In the genomic region with DNA sequence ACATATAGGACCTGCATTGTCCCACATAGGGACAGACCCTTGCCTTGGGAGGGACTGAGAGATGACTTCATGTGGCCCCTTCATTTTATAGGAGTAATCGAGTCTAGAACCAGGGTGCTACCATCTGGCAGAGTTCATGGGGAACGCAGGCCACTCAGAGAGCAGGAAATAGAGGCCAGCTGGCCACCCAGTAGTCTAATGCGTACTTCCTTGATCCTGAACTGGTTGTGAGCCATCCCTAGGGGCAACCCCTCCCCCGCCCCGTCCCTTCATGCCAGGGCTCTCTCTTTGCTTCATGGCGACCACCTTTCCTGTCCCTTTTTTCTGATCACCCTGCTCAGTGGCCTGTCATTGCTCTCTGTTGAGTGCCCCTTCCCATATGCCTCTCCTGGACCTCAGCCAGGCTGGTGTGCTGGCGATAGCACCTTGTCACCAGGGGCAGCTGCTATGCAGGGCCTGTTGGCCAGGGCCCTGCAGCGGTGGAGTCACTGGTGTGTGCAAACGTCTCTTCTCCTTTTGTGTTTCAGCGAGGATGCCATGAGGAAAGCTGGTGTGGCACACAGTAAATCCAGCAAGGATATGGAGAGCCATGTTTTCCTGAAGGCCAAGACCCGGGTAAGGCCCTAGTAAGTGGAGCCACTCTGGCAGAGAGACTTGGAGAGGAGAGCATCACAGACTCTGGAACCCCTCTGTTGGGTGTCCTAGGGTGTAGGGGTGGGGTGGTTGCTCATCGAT, we compare ENCODE assay signal across 12 cellular contexts. TPM values are rescaled to one million over a fixed set of nuclear protein-coding genes. Genes with fewer than 3 reads are reported as not detected.
A peak's percentile ranks its signal among the peaks of the same experiment; 100 is the strongest.
DNase-seq lines count a peak whose midpoint lies in the region; ATAC-seq lines count a peak whose summit lies in the region.
"Had no signal": no experiment of that assay in that cellular context is flagged by ENCODE, and none has a peak within 500 bp of the region (broad histone marks: within the 10 kb centered on the region; RNA-seq: fewer than 3 reads in every experiment).

No MANE protein-coding gene starts in this region.

- peaks cover 29% of the 10 kb centered on the region for H3K36me3 Mint-ChIP-seq in T-cell

- H3K4me3 Mint-ChIP-seq in T-cell = no peak overlapping the region

- POLR2A ChIA-PET in T-cell (lab: Charles Lee) = no interaction called here

- CTCF ChIA-PET in T-cell (lab: Charles Lee) = interaction anchor here in 1 of 2 donors (0.5 kb wide), 1 partner anchor 12 kb away, joined by 3 read pairs; no protein-coding TSS in a partner anchor

- DNase-seq in AG08395 (ENCODE audit: low spot score) (peak; percentile 1), DMS79 (lab: John Stamatoyannopoulos, UW) (peak; percentile 30), T-cell (no peak), kidney tubule cell (ENCODE audit: low spot score) (peak; percentile 26), nucleus accumbens (lab: John Stamatoyannopoulos, UW) (no peak), NCI-H146 treated with DMSO at 0.1 percent for 48 hours (lab: John Stamatoyannopoulos, UW; ENCODE audit: unreplicated experiment) (no peak)
- no peak for DNase-seq in central memory CD4-positive, alpha-beta T cell
- DNase-seq: effector CD4-positive, alpha-beta T cell; naive B cell; PC-3; stimulated activated naive CD8-positive, alpha-beta T cell treated with anti-CD3 and anti-CD28 coated beads, Interleukin-15, Interleukin-2, amounts not matched to agents 100 U/mL and 50 U/mL, for 24 hours had no signal

- H3K9me3 Mint-ChIP-seq in T-cell = no peaks in the 10 kb centered on the region
- H3K9me3 Mint-ChIP-seq: naive B cell had no signal

- H3K4me1 Mint-ChIP-seq in T-cell = peaks cover 47 to 52% (median 50%) of the 10 kb centered on the region in 3 donors

- ATAC-seq in T-cell (replicated peaks in 1 of 4) (no peak), GM19328 (IDR thresholded peaks at IDR 0.05; ENCODE audit: unreplicated experiment) (no peak)
- ATAC-seq: PC-3; stimulated activated naive CD8-positive, alpha-beta T cell treated with anti-CD3 and anti-CD28 coated beads, Interleukin-15, Interleukin-2, amounts not matched to agents 100 U/mL and 50 U/mL, for 24 hours had no signal

- H3K27ac Mint-ChIP-seq in T-cell = peak overlapping the region; percentile 13 to 75

- H3K27me3 Mint-ChIP-seq in T-cell = no peaks in the 10 kb centered on the region
- H3K27me3 Mint-ChIP-seq: naive B cell had no signal

RNA-seq across cellular contexts. Expression of gene MED15, which starts 29.3 kb away (rescaled TPM):
- 100 to 1,000 TPM; 214 to 317 (median 262) TPM for total RNA-seq in T-cell

RNA-seq across cellular contexts. Expression of gene KLHL22, which starts 41.2 kb away (rescaled TPM):
- total RNA-seq in T-cell = 10 to 100 TPM; 42.0 to 57.8 (median 47.1) TPM

Comparison
In these comparisons a context has a peak if more than half of its experiments do, and no peak if none do; other contexts are left out.
1. DNase-seq: peak in AG08395 (single experiment), DMS79 (single experiment) and kidney tubule cell (single experiment); none in T-cell (0 of 34), nucleus accumbens (0 of 56), NCI-H146 treated with DMSO at 0.1 percent for 48 hours (single experiment) and central memory CD4-positive, alpha-beta T cell (single experiment).